Comparison of ENCODE assay signal across 8 cellular contexts in the genomic region with DNA sequence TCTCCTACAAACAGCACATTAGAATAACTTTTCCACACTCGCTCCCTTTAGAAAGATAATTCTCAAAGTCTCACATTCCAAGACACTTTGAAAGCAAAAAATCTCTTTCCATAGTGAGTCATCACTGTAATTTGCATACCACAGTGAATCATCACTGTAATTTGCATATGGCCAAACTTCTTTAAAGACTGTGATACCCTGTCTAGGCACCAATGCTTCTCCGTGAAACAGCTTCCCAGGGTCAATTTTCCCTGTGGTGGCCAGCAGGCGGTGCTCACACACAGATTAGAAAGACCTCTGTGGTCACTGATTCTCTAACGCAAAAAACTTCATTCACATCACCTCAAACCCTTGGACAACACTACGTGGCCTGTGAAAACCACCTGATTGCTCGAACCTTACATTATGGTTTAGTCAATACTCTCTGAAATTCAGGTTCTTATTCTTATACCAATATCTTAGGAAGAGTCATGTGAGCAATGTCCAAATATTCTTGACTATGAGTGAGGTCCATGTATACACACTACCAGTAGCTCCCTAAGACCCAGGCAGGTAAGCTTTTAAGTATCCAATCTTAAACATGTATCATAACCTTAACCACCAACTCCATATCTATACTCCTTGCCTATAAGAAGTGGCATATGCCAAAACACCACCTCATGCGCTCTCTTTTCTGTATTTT.
DNase-seq lines count a peak whose midpoint lies in the region; ATAC-seq, FAIRE-seq and TF ChIP-seq lines count a peak whose summit lies in the region.

No MANE protein-coding gene starts in this region.

- no peaks in the 10 kb centered on the region for H3K9me2 ChIP-seq in SU-DHL-6 (replicated peaks; ENCODE audit: insufficient read depth, low read length)

- no peaks in the 10 kb centered on the region for H4K20me1 ChIP-seq in SU-DHL-6 (ENCODE audit: low read depth, low read length)

- peaks cover 60% of the 10 kb centered on the region for H3K27me3 Mint-ChIP-seq in stimulated activated memory B cell treated with anti-CD40 and anti-IgM and Interleukin-4, amounts not matched to agents 10 μg/mL and 1 μg/mL and 100 μg/mL, for 72 hours

- peak; percentile 85 for FAIRE-seq in GM19239 (lab: Jason Lieb, UNC)

- DNase-seq in Caki2 (ENCODE audit: low read depth) (peak; percentile 69), GM19239 (ENCODE audit: insufficient read length, low spot score) (no peak), KG1 (lab: John Stamatoyannopoulos, UW) (peak; percentile 42), coronary artery (ENCODE audit: low spot score) (no peak), lower lobe of right lung (peak; percentile 61)

- no peak overlapping the region for H3K9ac ChIP-seq in SU-DHL-6 (ENCODE audit: low read length)

- H3K27ac ChIP-seq in SU-DHL-6 (ENCODE audit: low read depth, low read length): no peak overlapping the region
- no peak overlapping the region for H3K27ac ChIP-seq in coronary artery
- no peak overlapping the region for H3K27ac ChIP-seq in lower lobe of right lung

- H3K9me3 ChIP-seq in SU-DHL-6 (ENCODE audit: insufficient read depth, low read length) (no peaks in the 10 kb centered on the region), lower lobe of right lung (peaks cover 2% of the 10 kb centered on the region)

- TF ChIP-seq CTCF in SU-DHL-6 (IDR thresholded peaks at IDR 0.05; ENCODE audit: insufficient read depth, low read length, poor library complexity, severe bottlenecking) (peak; percentile 77), coronary artery (IDR thresholded peaks at IDR 0.05) (peak; percentile 30), lower lobe of right lung (IDR thresholded peaks at IDR 0.05) (peak; percentile 74)

- H3K4me3 Mint-ChIP-seq in stimulated activated memory B cell treated with anti-CD40 and anti-IgM and Interleukin-4, amounts not matched to agents 10 μg/mL and 1 μg/mL and 100 μg/mL, for 72 hours: no peak overlapping the region

- H2AFZ ChIP-seq in SU-DHL-6 (ENCODE audit: low read depth, low read length, severe bottlenecking): no peak overlapping the region

- no peaks in the 10 kb centered on the region for H3F3A ChIP-seq in SU-DHL-6 (ENCODE audit: insufficient read depth)

- H3K9me3 Mint-ChIP-seq in stimulated activated memory B cell treated with anti-CD40 and anti-IgM and Interleukin-4, amounts not matched to agents 10 μg/mL and 1 μg/mL and 100 μg/mL, for 72 hours: peaks cover 6% of the 10 kb centered on the region

- H3K36me3 Mint-ChIP-seq in stimulated activated memory B cell treated with anti-CD40 and anti-IgM and Interleukin-4, amounts not matched to agents 10 μg/mL and 1 μg/mL and 100 μg/mL, for 72 hours: no peaks in the 10 kb centered on the region

- H3K4me3 ChIP-seq in SU-DHL-6 (ENCODE audit: insufficient read depth, low read length, poor library complexity, severe bottlenecking): no peak overlapping the region
- H3K4me3 ChIP-seq in coronary artery: no peak overlapping the region
- H3K4me3 ChIP-seq in lower lobe of right lung: no peak overlapping the region

- H3K79me2 ChIP-seq in SU-DHL-6 (ENCODE audit: insufficient read depth, low read length): no peaks in the 10 kb centered on the region

- in situ Hi-C loops in Caki2 (cut with HindIII; ENCODE audit: low pct_unique_long_range_greater_than_20kb, low sequenced_read_pairs): no loop called here

- peak; percentile 79 to 80 for ATAC-seq in lower lobe of right lung
- ATAC-seq in stimulated activated memory B cell treated with anti-CD40 and anti-IgM and Interleukin-4, amounts not matched to agents 10 μg/mL and 1 μg/mL and 100 μg/mL, for 72 hours: peak; percentile 50
- no peak for ATAC-seq in GM21737 (IDR thresholded peaks at IDR 0.05; ENCODE audit: unreplicated experiment)

- H3K4me1 Mint-ChIP-seq in stimulated activated memory B cell treated with anti-CD40 and anti-IgM and Interleukin-4, amounts not matched to agents 10 μg/mL and 1 μg/mL and 100 μg/mL, for 72 hours: peaks cover 7% of the 10 kb centered on the region

- H3K27me3 ChIP-seq in SU-DHL-6 (ENCODE audit: low read length) (no peaks in the 10 kb centered on the region; the same call in 1 of the 2 replicates), lower lobe of right lung (ENCODE audit: low read depth) (no peaks in the 10 kb centered on the region)

- H3K4me2 ChIP-seq in SU-DHL-6 (ENCODE audit: low read depth, low read length, poor library complexity, severe bottlenecking): no peak overlapping the region

- H3K4me1 ChIP-seq in lower lobe of right lung: no peaks in the 10 kb centered on the region

- H3K36me3 ChIP-seq in SU-DHL-6 (ENCODE audit: low read length) (no peaks in the 10 kb centered on the region), lower lobe of right lung (no peaks in the 10 kb centered on the region)

- intact Hi-C loops in lower lobe of right lung (cut with DNase I): no loop called here

- no peak overlapping the region for H3K27ac Mint-ChIP-seq in stimulated activated memory B cell treated with anti-CD40 and anti-IgM and Interleukin-4, amounts not matched to agents 10 μg/mL and 1 μg/mL and 100 μg/mL, for 72 hours

Comparison
In these comparisons a context has a peak if more than half of its experiments do, and no peak if none do; other contexts are left out.
1. DNase-seq: peak in Caki2 (single experiment), KG1 (single experiment) and lower lobe of right lung (single experiment); none in GM19239 (single experiment) and coronary artery (single experiment).
2. Peak in every context shown above with its lines, with median percentiles within 50 percentile points of each other: CTCF ChIP-seq.